1 cellular context compared by ENCODE assay signal in genomic region chr15:30962079-30962478, GRCh38.
TF ChIP-seq lines count a peak whose summit lies in the region.

No MANE protein-coding gene starts in this region.

TF ChIP-seq in GM12878, 131 proteins besides CTCF, POLR2A, EP300 and RAD21:
- TF ChIP-seq CHD2 (IDR thresholded peaks at IDR 0.05; ENCODE audit: borderline replicate concordance, low read depth, low read length) (no peak), IRF3 (IDR thresholded peaks at IDR 0.05) (no peak), PBX3 (IDR thresholded peaks at IDR 0.05; ENCODE audit: insufficient replicate concordance, low read depth, low read length) (no peak), REST (IDR thresholded peaks at IDR 0.05; ENCODE audit: low read depth, low read length) (no peak), RBBP5 (conservative IDR thresholded peaks at IDR 0.05) (no peak), CBX3 (IDR thresholded peaks at IDR 0.05; ENCODE audit: borderline replicate concordance, low read depth) (no peak), NR2C2 (IDR thresholded peaks at IDR 0.05; ENCODE audit: borderline replicate concordance, control insufficient read depth, insufficient read length, low read depth) (no peak), BACH1 (IDR thresholded peaks at IDR 0.05; ENCODE audit: borderline replicate concordance) (no peak), ZSCAN29 (IDR thresholded peaks at IDR 0.05) (no peak), DPF2 (IDR thresholded peaks at IDR 0.05) (no peak), PAX5 (IDR thresholded peaks at IDR 0.05; ENCODE audit: borderline replicate concordance, low read depth, low read length) (no peak), NFYA (IDR thresholded peaks at IDR 0.05; ENCODE audit: borderline replicate concordance, low read depth, low read length) (no peak), RELB (IDR thresholded peaks at IDR 0.05; ENCODE audit: low read depth) (no peak), SMC3 (IDR thresholded peaks at IDR 0.05; ENCODE audit: borderline replicate concordance, low read length) (no peak), HSF1 (IDR thresholded peaks at IDR 0.05; ENCODE audit: low read depth, low read length) (no peak), PML (IDR thresholded peaks at IDR 0.05; ENCODE audit: low read length) (no peak)
